ENCODE assay signal across 2 cellular contexts in genomic region chr9:134337469-134337868, GRCh38.
TF ChIP-seq lines count a peak whose summit lies in the region.

No MANE protein-coding gene starts in this region.

TF ChIP-seq in liver, 16 proteins besides CTCF, POLR2A, EP300 and RAD21:
- TF ChIP-seq, protein P1, sequence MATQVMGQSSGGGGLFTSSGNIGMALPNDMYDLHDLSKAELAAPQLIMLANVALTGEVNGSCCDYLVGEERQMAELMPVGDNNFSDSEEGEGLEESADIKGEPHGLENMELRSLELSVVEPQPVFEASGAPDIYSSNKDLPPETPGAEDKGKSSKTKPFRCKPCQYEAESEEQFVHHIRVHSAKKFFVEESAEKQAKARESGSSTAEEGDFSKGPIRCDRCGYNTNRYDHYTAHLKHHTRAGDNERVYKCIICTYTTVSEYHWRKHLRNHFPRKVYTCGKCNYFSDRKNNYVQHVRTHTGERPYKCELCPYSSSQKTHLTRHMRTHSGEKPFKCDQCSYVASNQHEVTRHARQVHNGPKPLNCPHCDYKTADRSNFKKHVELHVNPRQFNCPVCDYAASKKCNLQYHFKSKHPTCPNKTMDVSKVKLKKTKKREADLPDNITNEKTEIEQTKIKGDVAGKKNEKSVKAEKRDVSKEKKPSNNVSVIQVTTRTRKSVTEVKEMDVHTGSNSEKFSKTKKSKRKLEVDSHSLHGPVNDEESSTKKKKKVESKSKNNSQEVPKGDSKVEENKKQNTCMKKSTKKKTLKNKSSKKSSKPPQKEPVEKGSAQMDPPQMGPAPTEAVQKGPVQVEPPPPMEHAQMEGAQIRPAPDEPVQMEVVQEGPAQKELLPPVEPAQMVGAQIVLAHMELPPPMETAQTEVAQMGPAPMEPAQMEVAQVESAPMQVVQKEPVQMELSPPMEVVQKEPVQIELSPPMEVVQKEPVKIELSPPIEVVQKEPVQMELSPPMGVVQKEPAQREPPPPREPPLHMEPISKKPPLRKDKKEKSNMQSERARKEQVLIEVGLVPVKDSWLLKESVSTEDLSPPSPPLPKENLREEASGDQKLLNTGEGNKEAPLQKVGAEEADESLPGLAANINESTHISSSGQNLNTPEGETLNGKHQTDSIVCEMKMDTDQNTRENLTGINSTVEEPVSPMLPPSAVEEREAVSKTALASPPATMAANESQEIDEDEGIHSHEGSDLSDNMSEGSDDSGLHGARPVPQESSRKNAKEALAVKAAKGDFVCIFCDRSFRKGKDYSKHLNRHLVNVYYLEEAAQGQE (IDR thresholded peaks at IDR 0.05) = no peak
- no peak for TF ChIP-seq FOXA2 (IDR thresholded peaks at IDR 0.05)
- no peak for TF ChIP-seq TAF1 (conservative IDR thresholded peaks at IDR 0.05)
- TF ChIP-seq GABPA (IDR thresholded peaks at IDR 0.05 in 1 of 2, conservative IDR thresholded peaks at IDR 0.05 in 1 of 2) = no peak
- TF ChIP-seq SP1 (IDR thresholded peaks at IDR 0.05) = no peak
- no peak for TF ChIP-seq MAX (IDR thresholded peaks at IDR 0.05)
- TF ChIP-seq HNF4A (conservative IDR thresholded peaks at IDR 0.05) = no peak
- TF ChIP-seq NR2F2 (IDR thresholded peaks at IDR 0.05) = no peak
- no peak for TF ChIP-seq HNF4G (IDR thresholded peaks at IDR 0.05)
- no peak for TF ChIP-seq JUND (IDR thresholded peaks at IDR 0.05)
- no peak for TF ChIP-seq ATF3 (IDR thresholded peaks at IDR 0.05)
- TF ChIP-seq YY1 (IDR thresholded peaks at IDR 0.05) = no peak
- no peak for TF ChIP-seq FOXA1 (IDR thresholded peaks at IDR 0.05)
- no peak for TF ChIP-seq RXRA (IDR thresholded peaks at IDR 0.05)
- TF ChIP-seq EGR1 (IDR thresholded peaks at IDR 0.05; ENCODE audit: low read depth in 2 of 2) = no peak
- TF ChIP-seq ZBTB33 (IDR thresholded peaks at IDR 0.05) = no peak

TF ChIP-seq in HepG2, 621 proteins besides CTCF, POLR2A, EP300 and RAD21 (continued from another document):
- TF ChIP-seq ZBTB39 (CRISPR knock-in tag; IDR thresholded peaks at IDR 0.05) (no peak), GLI4 (CRISPR knock-in tag; IDR thresholded peaks at IDR 0.05; ENCODE audit: borderline replicate concordance) (no peak), ZNF331 (CRISPR knock-in tag; IDR thresholded peaks at IDR 0.05) (no peak), SKI (IDR thresholded peaks at IDR 0.05; ENCODE audit: partially characterized antibody) (no peak), TOE1 (CRISPR knock-in tag; IDR thresholded peaks at IDR 0.05) (no peak), SIX1 (CRISPR knock-in tag; IDR thresholded peaks at IDR 0.05; ENCODE audit: borderline replicate concordance) (no peak), HOXA9 (CRISPR knock-in tag; IDR thresholded peaks at IDR 0.05; ENCODE audit: borderline replicate concordance) (no peak), ARID4A (CRISPR knock-in tag; IDR thresholded peaks at IDR 0.05; ENCODE audit: borderline replicate concordance) (no peak), FOXO1 (CRISPR knock-in tag; IDR thresholded peaks at IDR 0.05) (no peak), NR2F2 (IDR thresholded peaks at IDR 0.05; ENCODE audit: borderline replicate concordance, low read depth) (no peak), RFX1 (IDR thresholded peaks at IDR 0.05) (no peak), ZNF607 (CRISPR knock-in tag; IDR thresholded peaks at IDR 0.05; ENCODE audit: borderline replicate concordance) (no peak), RARG (CRISPR knock-in tag; IDR thresholded peaks at IDR 0.05; ENCODE audit: low read depth) (no peak)
- TF ChIP-seq, protein P2, sequence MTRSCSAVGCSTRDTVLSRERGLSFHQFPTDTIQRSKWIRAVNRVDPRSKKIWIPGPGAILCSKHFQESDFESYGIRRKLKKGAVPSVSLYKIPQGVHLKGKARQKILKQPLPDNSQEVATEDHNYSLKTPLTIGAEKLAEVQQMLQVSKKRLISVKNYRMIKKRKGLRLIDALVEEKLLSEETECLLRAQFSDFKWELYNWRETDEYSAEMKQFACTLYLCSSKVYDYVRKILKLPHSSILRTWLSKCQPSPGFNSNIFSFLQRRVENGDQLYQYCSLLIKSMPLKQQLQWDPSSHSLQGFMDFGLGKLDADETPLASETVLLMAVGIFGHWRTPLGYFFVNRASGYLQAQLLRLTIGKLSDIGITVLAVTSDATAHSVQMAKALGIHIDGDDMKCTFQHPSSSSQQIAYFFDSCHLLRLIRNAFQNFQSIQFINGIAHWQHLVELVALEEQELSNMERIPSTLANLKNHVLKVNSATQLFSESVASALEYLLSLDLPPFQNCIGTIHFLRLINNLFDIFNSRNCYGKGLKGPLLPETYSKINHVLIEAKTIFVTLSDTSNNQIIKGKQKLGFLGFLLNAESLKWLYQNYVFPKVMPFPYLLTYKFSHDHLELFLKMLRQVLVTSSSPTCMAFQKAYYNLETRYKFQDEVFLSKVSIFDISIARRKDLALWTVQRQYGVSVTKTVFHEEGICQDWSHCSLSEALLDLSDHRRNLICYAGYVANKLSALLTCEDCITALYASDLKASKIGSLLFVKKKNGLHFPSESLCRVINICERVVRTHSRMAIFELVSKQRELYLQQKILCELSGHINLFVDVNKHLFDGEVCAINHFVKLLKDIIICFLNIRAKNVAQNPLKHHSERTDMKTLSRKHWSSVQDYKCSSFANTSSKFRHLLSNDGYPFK (CRISPR knock-in tag; IDR thresholded peaks at IDR 0.05; ENCODE audit: borderline replicate concordance) = no peak
